ENCODE assay signal across 12 cellular contexts in the genomic region with DNA sequence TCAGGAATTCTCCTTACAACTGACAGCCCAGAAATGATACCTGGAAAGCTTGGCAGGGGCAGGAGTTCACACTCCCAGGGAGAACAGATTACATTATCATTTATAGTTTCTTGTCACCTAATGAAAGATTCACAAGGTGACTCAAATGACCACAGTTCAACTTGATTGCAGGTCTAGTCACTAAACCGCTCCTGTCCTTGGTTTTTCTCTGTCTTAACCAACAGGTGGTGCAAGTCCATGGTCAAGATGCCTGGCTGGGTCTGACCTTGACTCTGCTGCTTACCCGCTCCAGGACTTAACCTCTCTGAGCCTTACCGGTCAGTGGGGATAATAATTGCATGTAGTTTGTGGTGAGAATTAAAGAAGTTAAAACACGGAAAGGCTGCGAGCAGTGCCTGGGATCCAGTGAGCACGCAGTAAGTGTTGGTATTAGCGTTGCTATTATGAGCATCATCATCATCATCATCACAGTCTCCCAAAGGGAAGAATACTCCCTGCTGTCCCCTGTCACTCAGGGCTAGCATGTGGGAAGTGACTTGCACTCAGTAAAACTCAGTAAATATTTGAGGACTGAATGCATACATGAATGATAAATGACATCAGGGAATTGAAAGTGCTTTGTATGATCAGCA.
A peak's percentile ranks its signal among the peaks of the same experiment; 100 is the strongest.
DNase-seq lines count a peak whose midpoint lies in the region; ATAC-seq, FAIRE-seq and TF ChIP-seq lines count a peak whose summit lies in the region.
"Had no signal": no experiment of that assay in that cellular context is flagged by ENCODE, and none has a peak within 500 bp of the region (broad histone marks: within the 10 kb centered on the region; RNA-seq: fewer than 3 reads in every experiment).

No MANE protein-coding gene starts in this region.

- POLR2A ChIA-PET in GM12878 (lab: Charles Lee), result no interaction called here

- ATAC-seq in GM12878 (peak; percentile 73), HG03521 (IDR thresholded peaks at IDR 0.05; ENCODE audit: unreplicated experiment) (no peak), HG02938 (IDR thresholded peaks at IDR 0.05; ENCODE audit: unreplicated experiment) (no peak)
- ATAC-seq: T-cell had no signal

- no peak for FAIRE-seq in GM12878 (lab: Jason Lieb, UNC)

- H3K79me1 ChIP-seq in mesendoderm (ENCODE audit: low read length), result no peaks in the 10 kb centered on the region

- DNase-seq in GM10266 (ENCODE audit: extremely low spot score), result peak; percentile 44
- DNase-seq in GM12878 (ENCODE audit: low read depth, low spot score), result no peak
- peak; percentile 75 for DNase-seq in mesendoderm
- DNase-seq in SIG-M5 treated with dmso at 0.1 percent for 504 hours (lab: John Stamatoyannopoulos, UW; ENCODE audit: unreplicated experiment), result no peak
- no peak for DNase-seq in MV-4-11 (lab: John Stamatoyannopoulos, UW)
- DNase-seq: activated naive CD4-positive, alpha-beta T cell treated with anti-CD3 and anti-CD28 coated beads for 36 hours; hippocampal formation; NCI-H1105; T-cell had no signal

- H3K9me3 ChIP-seq in GM12878 (replicated peaks; ENCODE audit: control insufficient read depth, insufficient read depth, low read length), result no peaks in the 10 kb centered on the region

- SMC1A ChIA-PET in GM12878 (lab: Charles Lee; ENCODE audit: uncharacterized antibody, unreplicated experiment), result interaction anchor here (1.2 kb wide), 1 partner anchor 52 kb away, joined by 3 read pairs; no protein-coding TSS in a partner anchor

- peaks cover 0 to 2% of the 10 kb centered on the region in 2 experiments; a peak in 3 of 4 replicates for H3K27me3 ChIP-seq in GM12878 (replicated peaks in 1 of 2; ENCODE audit: control insufficient read depth in 2 of 2, insufficient read depth in 2 of 2, low read length in 1 of 2)
- no peaks in the 10 kb centered on the region for H3K27me3 ChIP-seq in mesendoderm (ENCODE audit: insufficient read depth, low read length, poor library complexity)

- TF ChIP-seq EP300 in GM12878 (IDR thresholded peaks at IDR 0.05; ENCODE audit: borderline replicate concordance in 1 of 2, control insufficient read depth in 1 of 2, low read depth in 2 of 2, low read length in 2 of 2), result no peak

- no peak overlapping the region for H4K8ac ChIP-seq in mesendoderm (ENCODE audit: low read depth, low read length)

- no peak overlapping the region for H3K27ac ChIP-seq in GM12878 (ENCODE audit: control insufficient read depth, insufficient read depth)
- H3K27ac ChIP-seq in mesendoderm (ENCODE audit: low read depth, low read length), result no peak overlapping the region

- no peak overlapping the region for H4K5ac ChIP-seq in mesendoderm (ENCODE audit: low read length)

- H2BK120ac ChIP-seq in mesendoderm (ENCODE audit: low read depth, low read length), result no peak overlapping the region

- no peak overlapping the region for H2AFZ ChIP-seq in GM12878 (ENCODE audit: control insufficient read depth, low read depth, low read length)

- no peak for TF ChIP-seq POLR2A in GM12878 (IDR thresholded peaks at IDR 0.05; ENCODE audit: low read depth, low read length)

- in situ Hi-C loops in GM12878 (cut with MboI), result no loop called here

- H3K9ac ChIP-seq in GM12878 (ENCODE audit: control insufficient read depth, insufficient read depth, low read length) (no peak overlapping the region), mesendoderm (ENCODE audit: low read length) (no peak overlapping the region)

- H3K4me1 ChIP-seq in GM12878 (ENCODE audit: control insufficient read depth, insufficient read depth, low read length), result no peaks in the 10 kb centered on the region
- H3K4me1 ChIP-seq in mesendoderm (ENCODE audit: control insufficient read depth, low read depth, low read length), result peaks cover 3% of the 10 kb centered on the region

- H3K36me3 ChIP-seq in GM12878 (ENCODE audit: control insufficient read depth in 2 of 2, insufficient read depth in 2 of 2, low read length in 1 of 2) (no peaks in the 10 kb centered on the region), mesendoderm (ENCODE audit: control insufficient read depth, insufficient read depth, low read length) (peaks cover 15% of the 10 kb centered on the region)

- intact Hi-C loops in GM12878 (cut with micrococcal nuclease; ENCODE audit: unreplicated experiment), result no loop called here

- no peak overlapping the region for H3K4ac ChIP-seq in mesendoderm (ENCODE audit: low read depth, low read length)

- no peak for TF ChIP-seq RAD21 in GM12878 (IDR thresholded peaks at IDR 0.05; ENCODE audit: insufficient read depth, low read depth, low read length)

- no peak overlapping the region for H3K56ac ChIP-seq in mesendoderm (ENCODE audit: low read length)

- H3K79me2 ChIP-seq in GM12878 (ENCODE audit: control insufficient read depth, insufficient read depth, low read length), result no peaks in the 10 kb centered on the region
- H3K79me2 ChIP-seq in mesendoderm (ENCODE audit: control insufficient read depth, insufficient read depth, low read length), result no peaks in the 10 kb centered on the region

- H3K4me2 ChIP-seq in GM12878 (ENCODE audit: control insufficient read depth, insufficient read depth) (no peak overlapping the region), mesendoderm (ENCODE audit: low read length) (no peak overlapping the region)

- no TSS peak for BruUV-seq in GM12878 (replicated peaks; lab: Mats Ljungman, UMichigan)

- no peaks in the 10 kb centered on the region for H4K20me1 ChIP-seq in GM12878 (ENCODE audit: control insufficient read depth, insufficient read depth)

- H3K4me3 ChIP-seq in GM12878 (no peak overlapping the region), mesendoderm (ENCODE audit: low read length) (no peak overlapping the region)

- H2BK15ac ChIP-seq in mesendoderm (replicated peaks; ENCODE audit: low read depth), result no peak overlapping the region

- 30% methylated on average over 6 of the region's 7 CpGs for WGBS in GM12878 (ENCODE audit: insufficient coverage, insufficient replicate concordance, low lambda C conversion rate, missing lambda C conversion rate)
- WGBS in mesendoderm (ENCODE audit: extremely low coverage, insufficient coverage, low lambda C conversion rate), result no CpG with 5 or more reads among the region's 7 CpGs

- RAD21 ChIA-PET in GM12878 (lab: Charles Lee; ENCODE audit: unreplicated experiment), result no interaction called here

- CTCF ChIA-PET in GM12878 (lab: Yijun Ruan, JAX), result interaction anchor here (1.6 to 4.1 kb wide), 3 partner anchors 13 to 208 kb away, joined by 7 to 25 read pairs (median 19); a partner anchor contains a TSS

- H2AK5ac ChIP-seq in mesendoderm (ENCODE audit: low read length), result no peak overlapping the region

- no peak overlapping the region for H3K23ac ChIP-seq in mesendoderm (ENCODE audit: low read length)

- no peak overlapping the region for H2BK5ac ChIP-seq in mesendoderm (ENCODE audit: low read length)

- TF ChIP-seq CTCF in GM10266 (IDR thresholded peaks at IDR 0.05; ENCODE audit: control insufficient read depth, insufficient read depth, low read depth, missing control alignments), result peak; percentile 28
- peak; percentile 64; the same call in 1 of the 2 replicates for TF ChIP-seq CTCF in LNCAP (IDR thresholded peaks at IDR 0.05)
- TF ChIP-seq CTCF in GM12878 (IDR thresholded peaks at IDR 0.05 in 2 of 3, conservative IDR thresholded peaks at IDR 0.05 in 1 of 3; ENCODE audit: control insufficient read depth in 2 of 3, extremely low read depth in 1 of 3, insufficient read depth in 1 of 3, low read depth in 3 of 3, low read length in 3 of 3), result peak; percentile 31 to 36 (median 33); a peak in 4 of 6 replicates

- H3K18ac ChIP-seq in mesendoderm (ENCODE audit: low read length), result no peak overlapping the region

TF ChIP-seq in GM12878, 131 proteins besides CTCF, POLR2A, EP300 and RAD21 (continues in another document):
- TF ChIP-seq ETV6 (conservative IDR thresholded peaks at IDR 0.05 in 1 of 2, IDR thresholded peaks at IDR 0.05 in 1 of 2; ENCODE audit: borderline replicate concordance in 1 of 2, low read depth in 1 of 2), result no peak
- no peak for TF ChIP-seq EGR1 (IDR thresholded peaks at IDR 0.05; ENCODE audit: borderline replicate concordance in 1 of 2, low read depth in 2 of 2, low read length in 2 of 2)
- TF ChIP-seq KAT2A (conservative IDR thresholded peaks at IDR 0.05; ENCODE audit: control insufficient read depth, low read depth, low read length), result no peak
- TF ChIP-seq, protein P1, sequence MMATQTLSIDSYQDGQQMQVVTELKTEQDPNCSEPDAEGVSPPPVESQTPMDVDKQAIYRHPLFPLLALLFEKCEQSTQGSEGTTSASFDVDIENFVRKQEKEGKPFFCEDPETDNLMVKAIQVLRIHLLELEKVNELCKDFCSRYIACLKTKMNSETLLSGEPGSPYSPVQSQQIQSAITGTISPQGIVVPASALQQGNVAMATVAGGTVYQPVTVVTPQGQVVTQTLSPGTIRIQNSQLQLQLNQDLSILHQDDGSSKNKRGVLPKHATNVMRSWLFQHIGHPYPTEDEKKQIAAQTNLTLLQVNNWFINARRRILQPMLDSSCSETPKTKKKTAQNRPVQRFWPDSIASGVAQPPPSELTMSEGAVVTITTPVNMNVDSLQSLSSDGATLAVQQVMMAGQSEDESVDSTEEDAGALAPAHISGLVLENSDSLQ (IDR thresholded peaks at IDR 0.05), result no peak
- TF ChIP-seq POLR2AphosphoS5 (IDR thresholded peaks at IDR 0.05; ENCODE audit: low read length), result no peak
- no peak for TF ChIP-seq FOXK2 (IDR thresholded peaks at IDR 0.05)
- no peak for TF ChIP-seq NRF1 (conservative IDR thresholded peaks at IDR 0.05; ENCODE audit: low read depth, low read length)
- TF ChIP-seq CHD1 (IDR thresholded peaks at IDR 0.05; ENCODE audit: low read depth, low read length), result no peak
- TF ChIP-seq FOS (IDR thresholded peaks at IDR 0.05; ENCODE audit: borderline replicate concordance, extremely low read depth, insufficient read length), result no peak
- no peak for TF ChIP-seq RB1 (IDR thresholded peaks at IDR 0.05; ENCODE audit: borderline replicate concordance)
- TF ChIP-seq TCF12 (IDR thresholded peaks at IDR 0.05; ENCODE audit: low read depth, low read length), result no peak
- TF ChIP-seq TAF1 (IDR thresholded peaks at IDR 0.05; ENCODE audit: borderline replicate concordance, low read depth, low read length), result no peak
- TF ChIP-seq MYC (IDR thresholded peaks at IDR 0.05; ENCODE audit: insufficient read depth, insufficient read length, insufficient replicate concordance, low read length, severe bottlenecking), result no peak

Comparison
In these comparisons a context has a peak if more than half of its experiments do, and no peak if none do; other contexts are left out.
1. DNase-seq: peak in GM10266 (single experiment) and mesendoderm (single experiment); none in GM12878 (single experiment), SIG-M5 treated with dmso at 0.1 percent for 504 hours (single experiment) and MV-4-11 (single experiment).
2. Peak in every context shown above with its lines, with median percentiles within 50 percentile points of each other: CTCF ChIP-seq.